Comparison of ENCODE assay signal across 1 cellular context in genomic region chr17:50346313-50347086, GRCh38.
TF ChIP-seq lines count a peak whose summit lies in the region.

No MANE protein-coding gene starts in this region.

TF ChIP-seq in GM12878, 131 proteins besides CTCF, POLR2A, EP300 and RAD21:
- peak; percentile 57; the same call in 1 of the 2 replicates for TF ChIP-seq IKZF1 (conservative IDR thresholded peaks at IDR 0.05)
- TF ChIP-seq SMARCA5 (IDR thresholded peaks at IDR 0.05): 0 out of 2 replicates have a peak, but pooled peaks have one; percentile 59
- TF ChIP-seq NR2F1 (conservative IDR thresholded peaks at IDR 0.05): peak; percentile 70; the same call in 1 of the 2 replicates
- 0 out of 4 replicates have a peak, but pooled peaks of 1 of the 2 experiments have one; percentile 19 for TF ChIP-seq IKZF2 (IDR thresholded peaks at IDR 0.05)
- 0 out of 2 replicates have a peak, but pooled peaks have one; percentile 14 for TF ChIP-seq LARP7 (IDR thresholded peaks at IDR 0.05)
- TF ChIP-seq BHLHE40 (IDR thresholded peaks at IDR 0.05; ENCODE audit: borderline replicate concordance in 1 of 2, low read depth in 2 of 2, low read length in 1 of 2): peak; percentile 49 to 88; a peak in 3 of 4 replicates
- TF ChIP-seq NFYA (IDR thresholded peaks at IDR 0.05; ENCODE audit: borderline replicate concordance, low read depth, low read length): no peak
- TF ChIP-seq GATAD2B (conservative IDR thresholded peaks at IDR 0.05; ENCODE audit: low read depth): no peak; the same call in 1 of the 2 replicates
- 0 out of 2 replicates have a peak, but pooled peaks have one; percentile 21 for TF ChIP-seq SIN3A (IDR thresholded peaks at IDR 0.05; ENCODE audit: low read depth, low read length)
- 0 out of 2 replicates have a peak, but pooled peaks have one; percentile 25 for TF ChIP-seq ZNF207 (IDR thresholded peaks at IDR 0.05; ENCODE audit: borderline replicate concordance)
- 0 out of 2 replicates have a peak, but pooled peaks have one; percentile 33 for TF ChIP-seq DPF2 (IDR thresholded peaks at IDR 0.05)
- 0 out of 2 replicates have a peak, but pooled peaks have one; percentile 21 for TF ChIP-seq MXI1 (IDR thresholded peaks at IDR 0.05; ENCODE audit: low read depth, low read length)
- TF ChIP-seq BACH1 (IDR thresholded peaks at IDR 0.05; ENCODE audit: borderline replicate concordance): peak; percentile 7; the same call in 1 of the 2 replicates
- peak in 1 of 2 experiments; percentile 80; a peak in 2 of 3 replicates for TF ChIP-seq EGR1 (IDR thresholded peaks at IDR 0.05; ENCODE audit: borderline replicate concordance in 1 of 2, low read depth in 2 of 2, low read length in 2 of 2)
- TF ChIP-seq ZZZ3 (IDR thresholded peaks at IDR 0.05; ENCODE audit: control insufficient read depth, insufficient read length, low read depth): no peak
- no peak for TF ChIP-seq SREBF1 (IDR thresholded peaks at IDR 0.05; ENCODE audit: low read length)
- TF ChIP-seq USF1 (IDR thresholded peaks at IDR 0.05; ENCODE audit: borderline replicate concordance, extremely low read length, insufficient read depth, low read depth, low read length): no peak
